Comparison of ENCODE assay signal across 1 cellular context in genomic region chr4:11710484-11710883, GRCh38.
TF ChIP-seq lines count a peak whose summit lies in the region.

No MANE protein-coding gene starts in this region.

TF ChIP-seq in WTC11, 78 proteins besides CTCF, POLR2A, EP300 and RAD21 (continued from another document):
- no peak for TF ChIP-seq ATF2 (CRISPR knock-in tag; IDR thresholded peaks at IDR 0.05; ENCODE audit: borderline replicate concordance, low read depth)
